In genomic region chr2:173150087-173150486, GRCh38 we compare ENCODE assay signal across 10 cellular contexts.
DNase-seq lines count a peak whose midpoint lies in the region; ATAC-seq lines count a peak whose summit lies in the region.
"Had no signal": no experiment of that assay in that cellular context is flagged by ENCODE, and none has a peak within 500 bp of the region (broad histone marks: within the 10 kb centered on the region; RNA-seq: fewer than 3 reads in every experiment).

No MANE protein-coding gene starts in this region.

- H3K27ac Mint-ChIP-seq in activated CD4-positive, alpha-beta memory T cell treated with anti-CD3 and anti-CD28 coated beads for 36 hours, result peak overlapping the region; percentile 59
- peak overlapping the region; percentile 43 for H3K27ac Mint-ChIP-seq in stimulated activated effector memory CD8-positive, alpha-beta T cell treated with anti-CD3 and anti-CD28 coated beads, Interleukin-12 subunit alpha, Interleukin-12 subunit beta, amount 100 ng/mL, for 72 hours

- peaks cover 36% of the 10 kb centered on the region for H3K4me1 Mint-ChIP-seq in activated CD4-positive, alpha-beta memory T cell treated with anti-CD3 and anti-CD28 coated beads for 36 hours (ENCODE audit: low read depth)
- peaks cover 60% of the 10 kb centered on the region for H3K4me1 Mint-ChIP-seq in stimulated activated effector memory CD8-positive, alpha-beta T cell treated with anti-CD3 and anti-CD28 coated beads, Interleukin-12 subunit alpha, Interleukin-12 subunit beta, amount 100 ng/mL, for 72 hours

- no peaks in the 10 kb centered on the region for H3K36me3 Mint-ChIP-seq in activated CD4-positive, alpha-beta memory T cell treated with anti-CD3 and anti-CD28 coated beads for 36 hours
- H3K36me3 Mint-ChIP-seq in stimulated activated effector memory CD8-positive, alpha-beta T cell treated with anti-CD3 and anti-CD28 coated beads, Interleukin-12 subunit alpha, Interleukin-12 subunit beta, amount 100 ng/mL, for 72 hours, result peaks cover 5% of the 10 kb centered on the region

- H3K4me3 Mint-ChIP-seq in activated CD4-positive, alpha-beta memory T cell treated with anti-CD3 and anti-CD28 coated beads for 36 hours, result no peak overlapping the region
- H3K4me3 Mint-ChIP-seq in stimulated activated effector memory CD8-positive, alpha-beta T cell treated with anti-CD3 and anti-CD28 coated beads, Interleukin-12 subunit alpha, Interleukin-12 subunit beta, amount 100 ng/mL, for 72 hours, result peak overlapping the region; percentile 30

- DNase-seq in Right ventricle myocardium superior, result no peak
- no peak for DNase-seq in Right ventricle myocardium inferior (ENCODE audit: missing footprints)
- DNase-seq in activated CD4-positive, alpha-beta memory T cell treated with anti-CD3 and anti-CD28 coated beads for 36 hours, result no peak
- DNase-seq in fibroblast of peridontal ligament (ENCODE audit: extremely low read depth), result peak; percentile 80
- no peak for DNase-seq in stimulated activated effector memory CD8-positive, alpha-beta T cell treated with anti-CD3 and anti-CD28 coated beads, Interleukin-12 subunit alpha, Interleukin-12 subunit beta, amount 100 ng/mL, for 72 hours (ENCODE audit: low spot score in 2 of 2)
- DNase-seq in DMS53 treated with DMSO at 0.1 percent for 48 hours (lab: John Stamatoyannopoulos, UW; ENCODE audit: unreplicated experiment), result no peak
- no peak for DNase-seq in T1000 (lab: John Stamatoyannopoulos, UW)
- DNase-seq: C1 segment of cervical spinal cord, NCI-H2227 treated with DMSO at 0.1 percent for 48 hours had no signal

- POLR2A ChIA-PET in activated CD4-positive, alpha-beta memory T cell treated with anti-CD3 and anti-CD28 coated beads for 36 hours (lab: Charles Lee), result no interaction called here

- no peaks in the 10 kb centered on the region for H3K9me3 Mint-ChIP-seq in activated CD4-positive, alpha-beta memory T cell treated with anti-CD3 and anti-CD28 coated beads for 36 hours
- peaks cover 3% of the 10 kb centered on the region for H3K9me3 Mint-ChIP-seq in stimulated activated effector memory CD8-positive, alpha-beta T cell treated with anti-CD3 and anti-CD28 coated beads, Interleukin-12 subunit alpha, Interleukin-12 subunit beta, amount 100 ng/mL, for 72 hours

- H3K27me3 Mint-ChIP-seq in activated CD4-positive, alpha-beta memory T cell treated with anti-CD3 and anti-CD28 coated beads for 36 hours, result peaks cover 13% of the 10 kb centered on the region

- CTCF ChIA-PET in activated CD4-positive, alpha-beta memory T cell treated with anti-CD3 and anti-CD28 coated beads for 36 hours (lab: Charles Lee), result interaction anchor here (2.3 to 2.7 kb wide), 2 partner anchors 61 to 123 kb away, joined by 7 to 9 read pairs; no protein-coding TSS in a partner anchor

- intact Hi-C loops in Right ventricle myocardium superior (cut with DNase I) (no loop called here), Right ventricle myocardium inferior (cut with DNase I) (no loop called here)
- intact Hi-C loops in activated CD4-positive, alpha-beta memory T cell treated with anti-CD3 and anti-CD28 coated beads for 36 hours (cut with micrococcal nuclease), result no loop called here

- ATAC-seq in Right ventricle myocardium superior (ENCODE audit: poor library complexity), result peak; percentile 11
- no peak for ATAC-seq in Right ventricle myocardium inferior
- ATAC-seq in stimulated activated effector memory CD8-positive, alpha-beta T cell treated with anti-CD3 and anti-CD28 coated beads, Interleukin-12 subunit alpha, Interleukin-12 subunit beta, amount 100 ng/mL, for 72 hours, result no peak
- ATAC-seq in GM18870 (IDR thresholded peaks at IDR 0.05; ENCODE audit: unreplicated experiment), result no peak
